ENCODE assay signal across 1 cellular context in genomic region chr7:144408116-144408515, GRCh38.
TF ChIP-seq lines count a peak whose summit lies in the region.

No MANE protein-coding gene starts in this region.

TF ChIP-seq in HEK293, 187 proteins besides CTCF, POLR2A, EP300 and RAD21 (continued from another document):
- TF ChIP-seq ZBTB44 (tag by site-specific recombination; IDR thresholded peaks at IDR 0.05) (no peak), ZBTB26 (tag by site-specific recombination; optimal IDR thresholded peaks at IDR 0.05) (no peak), ZNF335 (tag by site-specific recombination; conservative IDR thresholded peaks at IDR 0.05) (peak; percentile 4)
TF ChIP-seq in HEK293: peak in this region for 2.
